ENCODE assay signal across 23 cellular contexts in the genomic region with DNA sequence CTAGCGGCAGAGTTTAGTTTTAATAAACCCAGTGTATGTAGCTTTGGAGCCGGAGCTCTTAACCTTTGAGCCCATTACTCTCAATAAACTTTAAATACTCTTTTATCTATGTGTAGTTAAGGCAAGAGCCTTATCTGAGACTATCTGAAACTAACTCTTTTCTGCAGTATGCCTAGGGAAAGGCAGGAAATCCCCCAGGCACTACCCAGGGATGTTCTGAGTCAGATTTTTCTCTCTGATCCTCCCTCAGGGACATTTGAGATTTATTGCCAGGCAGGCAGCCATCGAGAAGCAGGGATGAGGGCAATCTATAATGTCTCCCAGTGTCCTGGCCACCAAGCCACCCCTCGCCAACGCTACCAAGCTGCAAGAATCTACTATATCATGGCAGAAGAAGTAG. TPM values are rescaled to one million over a fixed set of nuclear protein-coding genes. Genes with fewer than 3 reads are reported as not detected.
"Had no signal": no experiment of that assay in that cellular context is flagged by ENCODE, and none has a peak within 500 bp of the region (broad histone marks: within the 10 kb centered on the region; RNA-seq: fewer than 3 reads in every experiment).

No MANE protein-coding gene starts in this region.

- H3K4me3 ChIP-seq: body of pancreas, tibial nerve had no signal

- H3K27ac Mint-ChIP-seq: activated CD4-positive, alpha-beta T cell treated with anti-CD3 and anti-CD28 coated beads, Interleukin-2, amount 10 ng/mL, durations not matched to agents 24 days and 14 days; activated CD8-positive, alpha-beta T cell treated with anti-CD3 and anti-CD28 coated beads, Interleukin-2, amount 10 ng/mL, durations not matched to agents 7 days and 5 days; activated naive CD8-positive, alpha-beta T cell treated with anti-CD3 and anti-CD28 coated beads for 36 hours; natural killer cell treated with Interleukin-12 subunit alpha and Interleukin-12 subunit beta and Interleukin-15 and Interleukin-18, amount 100 ng/mL, for 72 hours; stimulated activated naive B cell treated with anti-CD40 and anti-IgM and Interleukin-4, amounts not matched to agents 10 μg/mL and 1 μg/mL and 100 μg/mL, for 72 hours; T-helper 2 cell treated with Interferon-gamma antibody and Interleukin-4, amounts not matched to agents 5 μg/mL and 100 μg/mL, for 36 hours had no signal

- DNase-seq: activated CD4-positive, alpha-beta T cell treated with anti-CD3 and anti-CD28 coated beads, Interleukin-2, amount 10 ng/mL, durations not matched to agents 24 days and 14 days; activated CD4-positive, CD25-positive, alpha-beta regulatory T cell; activated CD8-positive, alpha-beta memory T cell treated with anti-CD3 and anti-CD28 coated beads, Interleukin-2, amount 50 U/mL, for 4 hours; activated CD8-positive, alpha-beta T cell treated with anti-CD3 and anti-CD28 coated beads, Interleukin-2, amount 10 ng/mL, durations not matched to agents 7 days and 5 days; activated gamma-delta T cell; activated naive CD8-positive, alpha-beta T cell treated with anti-CD3 and anti-CD28 coated beads for 36 hours; activated T-cell treated with anti-CD3 and anti-CD28 coated beads, Interleukin-2, amount 50 U/mL, for 48 hours; amygdala; body of pancreas; cortex of kidney; effector CD8-positive, alpha-beta T cell; foreskin keratinocyte; kidney glomerular epithelial cell; mesenchymal stem cell; occipital lobe; stimulated activated CD4-positive, alpha-beta T cell treated with anti-CD3 and anti-CD28 coated beads, Interleukin-15, amount 100 ng/mL, for 24 hours; stimulated activated CD4-positive, alpha-beta T cell treated with anti-CD3 and anti-CD28 coated beads, Interleukin-4, amount 100 ng/mL, for 1 hour; stimulated activated naive B cell treated with anti-CD40 and anti-IgM and Interleukin-4, amounts not matched to agents 10 μg/mL and 1 μg/mL and 100 μg/mL, for 72 hours; substantia nigra had no signal

- H3K9me3 ChIP-seq: body of pancreas, tibial nerve had no signal

- H3K27me3 Mint-ChIP-seq: activated CD4-positive, alpha-beta T cell treated with anti-CD3 and anti-CD28 coated beads, Interleukin-2, amount 10 ng/mL, durations not matched to agents 24 days and 14 days; activated naive CD8-positive, alpha-beta T cell treated with anti-CD3 and anti-CD28 coated beads for 36 hours; central memory CD8-positive, alpha-beta T cell had no signal

- H3K36me3 ChIP-seq: tibial nerve had no signal

- ATAC-seq: activated CD8-positive, alpha-beta T cell treated with anti-CD3 and anti-CD28 coated beads, Interleukin-2, amount 10 ng/mL, durations not matched to agents 7 days and 5 days; body of pancreas; foreskin keratinocyte; natural killer cell treated with Interleukin-12 subunit alpha and Interleukin-12 subunit beta and Interleukin-15 and Interleukin-18, amount 100 ng/mL, for 72 hours had no signal

- H3K27ac ChIP-seq: body of pancreas, foreskin keratinocyte, tibial nerve had no signal

- H3K36me3 Mint-ChIP-seq: activated naive CD8-positive, alpha-beta T cell treated with anti-CD3 and anti-CD28 coated beads for 36 hours; natural killer cell treated with Interleukin-12 subunit alpha and Interleukin-12 subunit beta and Interleukin-15 and Interleukin-18, amount 100 ng/mL, for 72 hours; stimulated activated naive B cell treated with anti-CD40 and anti-IgM and Interleukin-4, amounts not matched to agents 10 μg/mL and 1 μg/mL and 100 μg/mL, for 72 hours had no signal

- H3K4me3 Mint-ChIP-seq: activated CD4-positive, alpha-beta T cell treated with anti-CD3 and anti-CD28 coated beads, Interleukin-2, amount 10 ng/mL, durations not matched to agents 24 days and 14 days; activated CD8-positive, alpha-beta T cell treated with anti-CD3 and anti-CD28 coated beads, Interleukin-2, amount 10 ng/mL, durations not matched to agents 7 days and 5 days; activated naive CD8-positive, alpha-beta T cell treated with anti-CD3 and anti-CD28 coated beads for 36 hours; central memory CD8-positive, alpha-beta T cell; natural killer cell treated with Interleukin-12 subunit alpha and Interleukin-12 subunit beta and Interleukin-15 and Interleukin-18, amount 100 ng/mL, for 72 hours; stimulated activated naive B cell treated with anti-CD40 and anti-IgM and Interleukin-4, amounts not matched to agents 10 μg/mL and 1 μg/mL and 100 μg/mL, for 72 hours; T-helper 2 cell treated with Interferon-gamma antibody and Interleukin-4, amounts not matched to agents 5 μg/mL and 100 μg/mL, for 36 hours had no signal

- H3K4me1 ChIP-seq: body of pancreas, foreskin keratinocyte, tibial nerve had no signal

- H3K27me3 ChIP-seq: body of pancreas, foreskin keratinocyte, tibial nerve had no signal

- H3K9me3 Mint-ChIP-seq: activated CD4-positive, alpha-beta T cell treated with anti-CD3 and anti-CD28 coated beads, Interleukin-2, amount 10 ng/mL, durations not matched to agents 24 days and 14 days; activated naive CD8-positive, alpha-beta T cell treated with anti-CD3 and anti-CD28 coated beads for 36 hours; central memory CD8-positive, alpha-beta T cell; natural killer cell treated with Interleukin-12 subunit alpha and Interleukin-12 subunit beta and Interleukin-15 and Interleukin-18, amount 100 ng/mL, for 72 hours; stimulated activated naive B cell treated with anti-CD40 and anti-IgM and Interleukin-4, amounts not matched to agents 10 μg/mL and 1 μg/mL and 100 μg/mL, for 72 hours; T-helper 2 cell treated with Interferon-gamma antibody and Interleukin-4, amounts not matched to agents 5 μg/mL and 100 μg/mL, for 36 hours had no signal

RNA-seq across cellular contexts. Expression of gene HEPH, which starts 39.1 kb away (rescaled TPM):
- total RNA-seq: activated CD4-positive, alpha-beta T cell treated with anti-CD3 and anti-CD28 coated beads, Interleukin-2, amount 10 ng/mL, durations not matched to agents 24 days and 14 days; activated CD8-positive, alpha-beta T cell treated with anti-CD3 and anti-CD28 coated beads, Interleukin-2, amount 10 ng/mL, durations not matched to agents 7 days and 5 days; activated naive CD8-positive, alpha-beta T cell treated with anti-CD3 and anti-CD28 coated beads for 36 hours; natural killer cell treated with Interleukin-12 subunit alpha and Interleukin-12 subunit beta and Interleukin-15 and Interleukin-18, amount 100 ng/mL, for 72 hours had no signal
